27 cellular contexts compared by ENCODE assay signal in the genomic region with DNA sequence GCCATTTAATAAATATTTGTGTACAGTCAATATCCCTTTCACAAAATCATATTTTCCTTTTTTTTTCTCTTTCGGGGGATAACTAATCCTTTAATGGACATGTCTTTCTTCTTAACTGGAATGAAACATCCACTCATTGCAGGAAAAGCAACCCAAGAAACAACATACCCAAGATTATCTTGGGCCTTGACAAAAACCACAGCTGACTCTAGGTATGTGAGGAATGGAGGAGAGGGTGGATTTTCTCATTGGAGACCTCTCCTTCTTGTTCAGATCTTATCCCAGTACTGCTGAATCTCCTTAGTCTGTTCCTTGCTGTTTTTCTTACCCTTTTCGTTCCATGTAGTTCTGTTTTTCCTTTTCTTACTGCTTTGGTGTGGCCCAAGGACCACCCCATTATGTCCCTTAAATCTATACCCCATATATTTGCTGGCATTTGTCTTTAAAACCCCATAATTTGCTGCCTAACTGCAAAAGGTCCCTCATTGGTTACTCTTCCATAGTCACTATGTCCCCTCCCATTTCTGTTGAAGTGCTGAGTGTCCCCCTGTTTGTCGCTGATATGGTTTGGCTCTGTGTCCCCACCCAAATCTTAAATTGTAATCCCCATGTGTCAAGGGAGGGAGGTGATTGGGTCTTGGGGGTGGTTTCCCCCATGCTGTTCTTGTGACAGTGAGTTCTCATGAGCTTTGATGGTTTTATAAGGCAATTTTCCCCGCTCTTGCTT. TPM values are rescaled to one million over a fixed set of nuclear protein-coding genes. Genes with fewer than 3 reads are reported as not detected.
A peak's percentile ranks its signal among the peaks of the same experiment; 100 is the strongest.
DNase-seq lines count a peak whose midpoint lies in the region; ATAC-seq and TF ChIP-seq lines count a peak whose summit lies in the region.
"Had no signal": no experiment of that assay in that cellular context is flagged by ENCODE, and none has a peak within 500 bp of the region (broad histone marks: within the 10 kb centered on the region; RNA-seq: fewer than 3 reads in every experiment).

No MANE protein-coding gene starts in this region.

- H3K27me3 ChIP-seq in IMR-90 (ENCODE audit: control insufficient read depth, insufficient read depth, low read length) (no peaks in the 10 kb centered on the region), adrenal gland (no peaks in the 10 kb centered on the region), WERI-Rb-1 (ENCODE audit: insufficient read depth, low read depth, severe bottlenecking) (no peaks in the 10 kb centered on the region)
- H3K27me3 ChIP-seq: foreskin keratinocyte, sigmoid colon, stomach, tibial nerve had no signal

- H2BK20ac ChIP-seq in IMR-90 (ENCODE audit: low read depth, low read length) = peak overlapping the region; percentile 73

- no peak for TF ChIP-seq RAD21 in IMR-90 (IDR thresholded peaks at IDR 0.05; ENCODE audit: low read length)

- peak overlapping the region; percentile 36; the same call in 1 of the 2 replicates for H3K4me2 ChIP-seq in IMR-90 (ENCODE audit: low read depth, low read length)
- H3K4me2 ChIP-seq: neural progenitor cell had no signal

- DNase-seq in IMR-90 (peak; percentile 62), astrocyte of the hippocampus (ENCODE audit: low read depth, low spot score) (peak; percentile 84), hepatic stellate cell (ENCODE audit: low spot score) (peak; percentile 60), superior temporal gyrus (ENCODE audit: extremely low spot score) (no peak), adrenal gland (no peak), T-helper 2 cell (no peak), WERI-Rb-1 (no peak)
- DNase-seq: activated CD4-positive, alpha-beta T cell treated with anti-CD3 and anti-CD28 coated beads, Interleukin-2, amount 10 ng/mL, durations not matched to agents 7 days and 5 days; activated naive CD4-positive, alpha-beta T cell treated with anti-CD3 and anti-CD28 coated beads, Interleukin-2, amount 10 ng/mL, durations not matched to agents 7 days and 5 days; anterior cingulate cortex; DMS153; foreskin keratinocyte; H7; hippocampal formation; Karpas-422; left ventricle myocardium inferior; mucosa of descending colon; NCI-H1048; NCI-H187; NCI-H69; RPMI8226; sigmoid colon; stomach had no signal

- peak overlapping the region; percentile 77; the same call in 1 of the 2 replicates for H3K18ac ChIP-seq in IMR-90 (ENCODE audit: low read depth, low read length)

- peak overlapping the region; percentile 16 for H2AFZ ChIP-seq in IMR-90 (replicated peaks; ENCODE audit: low read length, poor library complexity)
- H2AFZ ChIP-seq: neural progenitor cell had no signal

- BruUV-seq in IMR-90 (replicated peaks; lab: Mats Ljungman, UMichigan) = no TSS peak

- no peaks in the 10 kb centered on the region for H3K79me1 ChIP-seq in IMR-90 (ENCODE audit: low read depth in 1 of 2, low read length in 2 of 2)

- H3K14ac ChIP-seq in IMR-90 (replicated peaks; ENCODE audit: low read depth, low read length) = peak overlapping the region; percentile 74

- H4K5ac ChIP-seq in IMR-90 (ENCODE audit: low read depth, low read length) = peak overlapping the region; percentile 70; the same call in 1 of the 2 replicates

- intact Hi-C loops in IMR-90 (cut with micrococcal nuclease) (no loop called here), adrenal gland (cut with DNase I) (loop anchor here (5.0 to 10.0 kb wide), 2 partner anchors 142 to 144 kb away; no protein-coding TSS in a partner anchor)

- H4K20me1 ChIP-seq in IMR-90 (ENCODE audit: insufficient read depth, low read length) = no peaks in the 10 kb centered on the region

- CTCF ChIA-PET in IMR-90 (lab: Yijun Ruan, JAX) = no interaction called here

- H3K4me3 ChIP-seq in IMR-90 (ENCODE audit: insufficient read depth, low read depth, low read length) (no peak overlapping the region), adrenal gland (no peak overlapping the region), WERI-Rb-1 (ENCODE audit: low read depth, low read length) (no peak overlapping the region)
- H3K4me3 ChIP-seq: left ventricle myocardium inferior, mucosa of descending colon, neural progenitor cell, prostate gland, sigmoid colon, SK-N-MC, stomach, tibial nerve had no signal

- H2AK5ac ChIP-seq in IMR-90 (ENCODE audit: low read depth, low read length) = peak overlapping the region; percentile 64

- H3K9me1 ChIP-seq in IMR-90 (ENCODE audit: insufficient read depth, low read length) = peaks cover 3% of the 10 kb centered on the region; the same call in 1 of the 2 replicates

- peak overlapping the region; percentile 87 for H2BK5ac ChIP-seq in IMR-90 (ENCODE audit: low read depth, low read length, poor library complexity, severe bottlenecking)

- no peak overlapping the region for H2AK9ac ChIP-seq in IMR-90 (replicated peaks; ENCODE audit: low read depth, low read length, poor library complexity)

- H3K4me1 ChIP-seq in IMR-90 (ENCODE audit: control insufficient read depth, insufficient read depth, low read length) (peaks cover 7% of the 10 kb centered on the region; the same call in 1 of the 2 replicates), adrenal gland (replicated peaks in 1 of 2) (no peaks in the 10 kb centered on the region)
- H3K4me1 ChIP-seq: left ventricle myocardium inferior, prostate gland, sigmoid colon, stomach, tibial nerve had no signal

- POLR2A ChIA-PET in IMR-90 (lab: Charles Lee; ENCODE audit: unreplicated experiment) = interaction anchor here (0.7 kb wide), 2 partner anchors 10 to 84 kb away, joined by 3 to 4 read pairs; no protein-coding TSS in a partner anchor

- H3K23ac ChIP-seq in IMR-90 (ENCODE audit: low read depth, low read length) = no peak overlapping the region

- TF ChIP-seq CTCF in IMR-90 (conservative IDR thresholded peaks at IDR 0.05; ENCODE audit: low read depth, low read length) (no peak), adrenal gland (IDR thresholded peaks at IDR 0.05) (no peak), WERI-Rb-1 (IDR thresholded peaks at IDR 0.05; ENCODE audit: low read depth, low read length) (no peak)

- peak overlapping the region in 1 of 2 experiments; percentile 56; a peak in 3 of 4 replicates for H4K8ac ChIP-seq in IMR-90 (ENCODE audit: low read depth in 2 of 2, low read length in 2 of 2)

- H3K27ac ChIP-seq in IMR-90 (ENCODE audit: insufficient read depth, low read length) (no peak overlapping the region), adrenal gland (no peak overlapping the region), WERI-Rb-1 (no peak overlapping the region)
- H3K27ac ChIP-seq: foreskin keratinocyte, left ventricle myocardium inferior, neural progenitor cell, prostate gland, sigmoid colon, SK-N-MC, stomach, tibial nerve had no signal

- H2BK15ac ChIP-seq in IMR-90 (ENCODE audit: low read depth, low read length) = peak overlapping the region; percentile 36; the same call in 1 of the 3 replicates

- no peaks in the 10 kb centered on the region for H3K36me3 ChIP-seq in IMR-90 (ENCODE audit: control insufficient read depth, insufficient read depth, low read length)
- H3K36me3 ChIP-seq in adrenal gland (replicated peaks in 1 of 2) = no peaks in the 10 kb centered on the region
- no peaks in the 10 kb centered on the region for H3K36me3 ChIP-seq in WERI-Rb-1
- H3K36me3 ChIP-seq: left ventricle myocardium inferior, neural progenitor cell, prostate gland, sigmoid colon, stomach, tibial nerve had no signal

- no peak overlapping the region; the same call in 1 of the 2 replicates for H3K56ac ChIP-seq in IMR-90 (ENCODE audit: extremely low read depth, insufficient read depth, low read length)

- peak; percentile 81 for ATAC-seq in IMR-90 (ENCODE audit: low read depth)
- ATAC-seq: foreskin keratinocyte, mucosa of descending colon had no signal

- TF ChIP-seq POLR2A in IMR-90 (IDR thresholded peaks at IDR 0.05; ENCODE audit: low read depth, low read length) (no peak), adrenal gland (IDR thresholded peaks at IDR 0.05) (no peak)

- H3K9me3 ChIP-seq in IMR-90 (ENCODE audit: control insufficient read depth, insufficient read depth, low read length) (no peaks in the 10 kb centered on the region), adrenal gland (replicated peaks in 1 of 3) (no peaks in the 10 kb centered on the region), WERI-Rb-1 (ENCODE audit: severe bottlenecking) (no peaks in the 10 kb centered on the region)
- H3K9me3 ChIP-seq: left ventricle myocardium inferior, mucosa of descending colon, prostate gland, sigmoid colon, stomach, tibial nerve had no signal

- H3K9ac ChIP-seq in IMR-90 (ENCODE audit: low read depth, low read length) = no peak overlapping the region
- H3K9ac ChIP-seq: neural progenitor cell had no signal

- peak overlapping the region; percentile 92 for H3K4ac ChIP-seq in IMR-90 (ENCODE audit: low read depth, low read length)

- dilution Hi-C loops in IMR-90 (cut with HindIII; ENCODE audit: low sequenced_read_pairs, unreplicated experiment) = no loop called here

- H2BK120ac ChIP-seq in IMR-90 (ENCODE audit: low read depth, low read length) = peak overlapping the region; percentile 83

- in situ Hi-C loops in IMR-90 (cut with MboI; ENCODE audit: low sequenced_read_pairs) = no loop called here

- H4K91ac ChIP-seq in IMR-90 (ENCODE audit: insufficient read depth, low read depth, low read length) = peak overlapping the region; percentile 84

- 100% methylated on average over 1 of the region's 4 CpGs; no CpG with 5 or more reads in 1 of the 2 experiments for WGBS in IMR-90 (ENCODE audit: extremely low coverage in 2 of 2, insufficient read length in 1 of 2), 2 experiments
- 93 to 96% (median 95%) methylated on average over 4 of the region's 4 CpGs for WGBS in adrenal gland, 4 donors

TF ChIP-seq in IMR-90, 13 proteins besides CTCF, POLR2A, EP300 and RAD21 (continues in another document):
- TF ChIP-seq RCOR1 (IDR thresholded peaks at IDR 0.05; ENCODE audit: insufficient replicate concordance, low read length) (no peak), MAFK (IDR thresholded peaks at IDR 0.05; ENCODE audit: low read depth, low read length) (no peak), MXI1 (IDR thresholded peaks at IDR 0.05; ENCODE audit: borderline replicate concordance, low read depth, low read length) (no peak), MAZ (IDR thresholded peaks at IDR 0.05; ENCODE audit: borderline replicate concordance, low read depth, low read length) (no peak), USF2 (IDR thresholded peaks at IDR 0.05; ENCODE audit: low read depth, low read length) (no peak)

RNA-seq across cellular contexts. Expression of gene CDK6, which starts 6.8 kb away (rescaled TPM):
- total RNA-seq in IMR-90 (2012; rRNA removed) = 131 and 195 TPM in 2 replicates
- 21.5 and 22.2 TPM in 2 replicates for polyA plus RNA-seq in IMR-90 (2012; rRNA removed)
- 13.8 and 26.3 TPM in 2 replicates for polyA plus RNA-seq in IMR-90 (2012; cell fraction: cytosol; rRNA removed)
- 36.7 and 50.1 TPM in 2 replicates for polyA plus RNA-seq in IMR-90 (2012; cell fraction: nucleus; rRNA removed; ENCODE audit: low replicate concordance)
- total RNA-seq in adrenal gland = 10 to 100 TPM; 18.2 to 61.7 (median 41.6) TPM
- polyA plus RNA-seq in adrenal gland = 10 to 100 TPM in 1 of 3 donors, 1 to 10 TPM in 2; 2.5 to 12.9 (median 4.3) TPM

Comparison
In these comparisons a context has a peak if more than half of its experiments do, and no peak if none do; other contexts are left out.
1. DNase-seq: peak in IMR-90 (single experiment), astrocyte of the hippocampus (single experiment) and hepatic stellate cell (single experiment); none in superior temporal gyrus (single experiment), adrenal gland (0 of 7), T-helper 2 cell (0 of 5) and WERI-Rb-1 (single experiment).